In genomic region chr7:75849573-75849972, GRCh38 we compare ENCODE assay signal across 15 cellular contexts. TPM values are rescaled to one million over a fixed set of nuclear protein-coding genes. Genes with fewer than 3 reads are reported as not detected.
A peak's percentile ranks its signal among the peaks of the same experiment; 100 is the strongest.
DNase-seq lines count a peak whose midpoint lies in the region; ATAC-seq and TF ChIP-seq lines count a peak whose summit lies in the region.
"Had no signal": no experiment of that assay in that cellular context is flagged by ENCODE, and none has a peak within 500 bp of the region (broad histone marks: within the 10 kb centered on the region; RNA-seq: fewer than 3 reads in every experiment).

No MANE protein-coding gene starts in this region.

- DNase-seq in RWPE2 (ENCODE audit: low spot score) (no peak), left lung (no peak), GM20000 (ENCODE audit: low spot score) (no peak)
- DNase-seq in naive thymus-derived CD4-positive, alpha-beta T cell, result no peak
- DNase-seq: ACHN; C1 segment of cervical spinal cord; CD4-positive, alpha-beta memory T cell; DMS79; HCEC 1CT; HFFc6; IMR-90 had no signal

- no peaks in the 10 kb centered on the region for H3K9me3 Mint-ChIP-seq in dendritic cell treated with granulocyte-macrophage colony-stimulating factor and Interleukin-4, amounts not matched to agents 40 ng/mL and 50 ng/mL, for 4 days
- no peaks in the 10 kb centered on the region for H3K9me3 Mint-ChIP-seq in naive thymus-derived CD4-positive, alpha-beta T cell
- H3K9me3 Mint-ChIP-seq: CD4-positive, alpha-beta memory T cell; HFFc6 had no signal

- H3K9me3 ChIP-seq in BLaER1 treated with 17β-estradiol and CSF1 and Interleukin-3, amounts not matched to agents 10 nM and 100 nM (replicated peaks in 1 of 11), result peaks cover 0 to 25% (median 5%) of the 10 kb centered on the region in 11 experiments; a peak in 6 of 22 replicates
- H3K9me3 ChIP-seq in RWPE2 (ENCODE audit: severe bottlenecking) (no peaks in the 10 kb centered on the region), left lung (no peaks in the 10 kb centered on the region)
- no peaks in the 10 kb centered on the region for H3K9me3 ChIP-seq in naive thymus-derived CD4-positive, alpha-beta T cell (ENCODE audit: control insufficient read depth in 2 of 3, low read length in 3 of 3)

- H3K4me2 ChIP-seq in BLaER1 treated with 17β-estradiol and CSF1 and Interleukin-3, amounts not matched to agents 10 nM and 100 nM, result peak overlapping the region in 9 of 11 experiments; percentile 37 to 94 (median 75); a peak in 16 of 22 replicates

- no peaks in the 10 kb centered on the region for H3K27me3 Mint-ChIP-seq in dendritic cell treated with granulocyte-macrophage colony-stimulating factor and Interleukin-4, amounts not matched to agents 40 ng/mL and 50 ng/mL, for 4 days
- no peaks in the 10 kb centered on the region for H3K27me3 Mint-ChIP-seq in naive thymus-derived CD4-positive, alpha-beta T cell
- H3K27me3 Mint-ChIP-seq: CD4-positive, alpha-beta memory T cell had no signal

- no peak overlapping the region for H3K4me3 ChIP-seq in BLaER1 treated with 17β-estradiol and CSF1 and Interleukin-3, amounts not matched to agents 10 nM and 100 nM
- H3K4me3 ChIP-seq in RWPE2 (ENCODE audit: severe bottlenecking) (no peak overlapping the region), left lung (no peak overlapping the region)
- no peak overlapping the region for H3K4me3 ChIP-seq in naive thymus-derived CD4-positive, alpha-beta T cell (ENCODE audit: low read length)

- H3K36me3 Mint-ChIP-seq in dendritic cell treated with granulocyte-macrophage colony-stimulating factor and Interleukin-4, amounts not matched to agents 40 ng/mL and 50 ng/mL, for 4 days (ENCODE audit: low read depth), result peaks cover 60% of the 10 kb centered on the region
- no peaks in the 10 kb centered on the region for H3K36me3 Mint-ChIP-seq in naive thymus-derived CD4-positive, alpha-beta T cell
- H3K36me3 Mint-ChIP-seq: CD4-positive, alpha-beta memory T cell had no signal

- H3K27me3 ChIP-seq in BLaER1 treated with 17β-estradiol and CSF1 and Interleukin-3, amounts not matched to agents 10 nM and 100 nM, result no peaks in the 10 kb centered on the region
- no peaks in the 10 kb centered on the region for H3K27me3 ChIP-seq in RWPE2 (ENCODE audit: insufficient read depth, poor library complexity, severe bottlenecking)
- H3K27me3 ChIP-seq in left lung, result no peaks in the 10 kb centered on the region
- H3K27me3 ChIP-seq in naive thymus-derived CD4-positive, alpha-beta T cell (ENCODE audit: control insufficient read depth in 2 of 2, insufficient read depth in 2 of 2, low read length in 2 of 2), result no peaks in the 10 kb centered on the region

- H3K4me1 Mint-ChIP-seq in dendritic cell treated with granulocyte-macrophage colony-stimulating factor and Interleukin-4, amounts not matched to agents 40 ng/mL and 50 ng/mL, for 4 days (ENCODE audit: low read depth), result peaks cover 74% of the 10 kb centered on the region
- peaks cover 0 to 3% (median 0%) of the 10 kb centered on the region in 7 donors for H3K4me1 Mint-ChIP-seq in naive thymus-derived CD4-positive, alpha-beta T cell

- POLR2A ChIA-PET in naive thymus-derived CD4-positive, alpha-beta T cell (lab: Charles Lee), result no interaction called here

- H3K4me1 ChIP-seq in BLaER1 treated with 17β-estradiol and CSF1 and Interleukin-3, amounts not matched to agents 10 nM and 100 nM, result peaks cover 7 to 88% (median 62%) of the 10 kb centered on the region in 10 experiments; a peak in 19 of 20 replicates
- H3K4me1 ChIP-seq in RWPE2 (ENCODE audit: insufficient read depth, poor library complexity, severe bottlenecking) (no peaks in the 10 kb centered on the region), left lung (peaks cover 3 to 27% of the 10 kb centered on the region in 2 donors)
- no peaks in the 10 kb centered on the region for H3K4me1 ChIP-seq in naive thymus-derived CD4-positive, alpha-beta T cell (ENCODE audit: control insufficient read depth in 2 of 2, insufficient read depth in 2 of 2, low read length in 2 of 2)

- H3K27ac ChIP-seq in BLaER1 treated with 17β-estradiol and CSF1 and Interleukin-3, amounts not matched to agents 10 nM and 100 nM, result peak overlapping the region; percentile 40 to 100 (median 94); a peak in 19 of 22 replicates
- H3K27ac ChIP-seq in RWPE2 (ENCODE audit: poor library complexity, severe bottlenecking) (no peak overlapping the region), left lung (no peak overlapping the region)
- no peak overlapping the region for H3K27ac ChIP-seq in naive thymus-derived CD4-positive, alpha-beta T cell (ENCODE audit: low read depth, low read length)

- CTCF ChIA-PET in naive thymus-derived CD4-positive, alpha-beta T cell (lab: Charles Lee), result interaction anchor here (0.5 kb wide), 1 partner anchor 72 kb away, joined by 3 read pairs; no protein-coding TSS in a partner anchor

- H3K9ac ChIP-seq in BLaER1 treated with 17β-estradiol and CSF1 and Interleukin-3, amounts not matched to agents 10 nM and 100 nM, result peak overlapping the region in 9 of 11 experiments; percentile 52 to 72 (median 66); a peak in 15 of 22 replicates

- H4K20me1 ChIP-seq in BLaER1 treated with 17β-estradiol and CSF1 and Interleukin-3, amounts not matched to agents 10 nM and 100 nM, result no peaks in the 10 kb centered on the region

- TF ChIP-seq CTCF in RWPE2 (IDR thresholded peaks at IDR 0.05; ENCODE audit: poor library complexity, severe bottlenecking) (no peak), left lung (IDR thresholded peaks at IDR 0.05) (no peak), GM20000 (IDR thresholded peaks at IDR 0.05; ENCODE audit: extremely low read depth, missing control alignments) (no peak)

- intact Hi-C loops in dendritic cell treated with granulocyte-macrophage colony-stimulating factor and Interleukin-4, amounts not matched to agents 40 ng/mL and 50 ng/mL, for 4 days (cut with micrococcal nuclease), result loop anchor here (10.0 kb wide), 1 partner anchor 55 kb away; no protein-coding TSS in a partner anchor
- intact Hi-C loops in left lung (cut with DNase I), result no loop called here
- intact Hi-C loops in naive thymus-derived CD4-positive, alpha-beta T cell (cut with micrococcal nuclease), result no loop called here

- H3K36me3 ChIP-seq in BLaER1 treated with 17β-estradiol and CSF1 and Interleukin-3, amounts not matched to agents 10 nM and 100 nM, result peaks cover 0 to 34% (median 0%) of the 10 kb centered on the region in 11 experiments; a peak in 5 of 22 replicates
- no peaks in the 10 kb centered on the region for H3K36me3 ChIP-seq in RWPE2 (ENCODE audit: low read depth)
- no peaks in the 10 kb centered on the region for H3K36me3 ChIP-seq in left lung
- no peaks in the 10 kb centered on the region for H3K36me3 ChIP-seq in naive thymus-derived CD4-positive, alpha-beta T cell (ENCODE audit: control insufficient read depth in 2 of 3, insufficient read depth in 3 of 3, low read length in 3 of 3)

- peak overlapping the region; percentile 81 for H3K27ac Mint-ChIP-seq in dendritic cell treated with granulocyte-macrophage colony-stimulating factor and Interleukin-4, amounts not matched to agents 40 ng/mL and 50 ng/mL, for 4 days
- H3K27ac Mint-ChIP-seq in naive thymus-derived CD4-positive, alpha-beta T cell, result no peak overlapping the region
- H3K27ac Mint-ChIP-seq: CD4-positive, alpha-beta memory T cell; HFFc6 had no signal

- H3K4me3 Mint-ChIP-seq in dendritic cell treated with granulocyte-macrophage colony-stimulating factor and Interleukin-4, amounts not matched to agents 40 ng/mL and 50 ng/mL, for 4 days, result no peak overlapping the region
- H3K4me3 Mint-ChIP-seq in naive thymus-derived CD4-positive, alpha-beta T cell, result no peak overlapping the region
- H3K4me3 Mint-ChIP-seq: CD4-positive, alpha-beta memory T cell; HFFc6 had no signal

- ATAC-seq in RWPE2 (ENCODE audit: low read depth), result peak; percentile 48; the same call in 1 of the 3 replicates
- ATAC-seq in left lung, result peak; percentile 75
- ATAC-seq in naive thymus-derived CD4-positive, alpha-beta T cell, result no peak
- no peak for ATAC-seq in HG03565 (IDR thresholded peaks at IDR 0.05; ENCODE audit: unreplicated experiment)

RNA-seq across cellular contexts. Expression of gene RHBDD2, which starts 29.3 kb away (rescaled TPM):
- 10 to 100 TPM; 62.4 to 69.0 TPM for total RNA-seq in left lung
- 10 to 100 TPM; 36.2 to 95.1 (median 47.8) TPM for total RNA-seq in naive thymus-derived CD4-positive, alpha-beta T cell
- polyA plus RNA-seq in naive thymus-derived CD4-positive, alpha-beta T cell, result 100 to 1,000 TPM; 107 to 124 TPM

RNA-seq across cellular contexts. Expression of gene CCL24, which starts 36.0 kb away (rescaled TPM):
- 1 to 10 TPM; 1.7 to 3.3 TPM for total RNA-seq in left lung
- total RNA-seq in naive thymus-derived CD4-positive, alpha-beta T cell, result not detected
- polyA plus RNA-seq in naive thymus-derived CD4-positive, alpha-beta T cell, result not detected
- total RNA-seq: CD4-positive, alpha-beta memory T cell; H4; HFFc6; IMR-90 had no signal
- polyA plus RNA-seq: CD4-positive, alpha-beta memory T cell; IMR-90 had no signal

Comparison
In these comparisons a context has a peak if more than half of its experiments do, and no peak if none do; other contexts are left out.
1. H3K27ac ChIP-seq: peak in BLaER1 treated with 17β-estradiol and CSF1 and Interleukin-3, amounts not matched to agents 10 nM and 100 nM (11 of 11); none in RWPE2 (single experiment), left lung (0 of 2) and naive thymus-derived CD4-positive, alpha-beta T cell (single experiment).
2. ATAC-seq: peak in RWPE2 (single experiment) and left lung (single experiment); none in naive thymus-derived CD4-positive, alpha-beta T cell (single experiment) and HG03565 (single experiment).